Comparison of ENCODE assay signal across 8 cellular contexts in genomic region chr2:11153996-11154340, GRCh38. TPM values are rescaled to one million over a fixed set of nuclear protein-coding genes. Genes with fewer than 3 reads are reported as not detected.
A peak's percentile ranks its signal among the peaks of the same experiment; 100 is the strongest.
DNase-seq lines count a peak whose midpoint lies in the region; ATAC-seq, FAIRE-seq and TF ChIP-seq lines count a peak whose summit lies in the region.
"Not testable (repeated sequence)": the region's sequence is repeated elsewhere in the genome, so short reads cannot be mapped to it uniquely, and the experiment has no call there.

No MANE protein-coding gene starts in this region.

- H2BK5ac ChIP-seq in IMR-90 (ENCODE audit: low read depth, low read length, poor library complexity, severe bottlenecking): not testable (repeated sequence)

- H2AK9ac ChIP-seq in IMR-90 (replicated peaks; ENCODE audit: low read depth, low read length, poor library complexity): peak overlapping the region; percentile 94

- TF ChIP-seq POLR2A in IMR-90 (IDR thresholded peaks at IDR 0.05; ENCODE audit: low read depth, low read length): not testable (repeated sequence)

- not testable (repeated sequence) for H3K36me3 ChIP-seq in BLaER1 treated with 17β-estradiol and CSF1 and Interleukin-3, amounts not matched to agents 10 nM and 100 nM; IMR-90 (ENCODE audit: control insufficient read depth, insufficient read depth, low read length); kidney (ENCODE audit: control insufficient read depth in 1 of 2, insufficient read depth in 2 of 2, low read length in 2 of 2); neural progenitor cell; subcutaneous abdominal adipose tissue (ENCODE audit: control insufficient read depth in 5 of 5, insufficient read depth in 5 of 5, low read length in 5 of 5)

- H4K5ac ChIP-seq in IMR-90 (ENCODE audit: low read depth, low read length): not testable (repeated sequence)

- peak overlapping the region; percentile 86 to 99 (median 97) for H3K4me2 ChIP-seq in BLaER1 treated with 17β-estradiol and CSF1 and Interleukin-3, amounts not matched to agents 10 nM and 100 nM
- H3K4me2 ChIP-seq in IMR-90 (ENCODE audit: low read depth, low read length); neural progenitor cell: not testable (repeated sequence)

- intact Hi-C loops in IMR-90 (cut with micrococcal nuclease); kidney (cut with DNase I): not testable (repeated sequence)
- intact Hi-C loops in activated T-helper 2 cell treated with anti-CD3 and anti-CD28 coated beads, Interferon-gamma antibody, Interleukin-2, Interleukin-4, amounts not matched to agents 10 μg/mL and 5 μg/mL and 100 μg/mL, durations not matched to agents 14 hours and 24 hours and 36 hours (cut with micrococcal nuclease): loop anchor here (2.0 to 10.0 kb wide), 3 partner anchors 191 to 1309 kb away; partner anchors contain the start of genes ROCK2 and TAF1B
- intact Hi-C loops in dendritic cell treated with granulocyte-macrophage colony-stimulating factor and Interleukin-4, amounts not matched to agents 40 ng/mL and 50 ng/mL, for 4 days (cut with micrococcal nuclease): loop anchor here (2.0 kb wide), 1 partner anchor 21 kb away; a partner anchor contains a TSS

- peak overlapping the region; percentile 76 for H3K27ac Mint-ChIP-seq in T-helper 17 cell
- not testable (repeated sequence) for H3K27ac Mint-ChIP-seq in activated T-helper 2 cell treated with anti-CD3 and anti-CD28 coated beads, Interferon-gamma antibody, Interleukin-2, Interleukin-4, amounts not matched to agents 10 μg/mL and 5 μg/mL and 100 μg/mL, durations not matched to agents 14 hours and 24 hours and 36 hours; neural progenitor cell
- peak overlapping the region; percentile 94 for H3K27ac Mint-ChIP-seq in dendritic cell treated with granulocyte-macrophage colony-stimulating factor and Interleukin-4, amounts not matched to agents 40 ng/mL and 50 ng/mL, for 4 days

- H3K4me3 Mint-ChIP-seq in T-helper 17 cell: peak overlapping the region; percentile 83
- peak overlapping the region; percentile 83 for H3K4me3 Mint-ChIP-seq in activated T-helper 2 cell treated with anti-CD3 and anti-CD28 coated beads, Interferon-gamma antibody, Interleukin-2, Interleukin-4, amounts not matched to agents 10 μg/mL and 5 μg/mL and 100 μg/mL, durations not matched to agents 14 hours and 24 hours and 36 hours (ENCODE audit: low read depth)
- peak overlapping the region; percentile 71 for H3K4me3 Mint-ChIP-seq in dendritic cell treated with granulocyte-macrophage colony-stimulating factor and Interleukin-4, amounts not matched to agents 40 ng/mL and 50 ng/mL, for 4 days
- H3K4me3 Mint-ChIP-seq in neural progenitor cell: peak overlapping the region; percentile 82

- peak overlapping the region; percentile 57 for H2AK5ac ChIP-seq in IMR-90 (ENCODE audit: low read depth, low read length)

- not testable (repeated sequence) for H3K56ac ChIP-seq in IMR-90 (ENCODE audit: extremely low read depth, insufficient read depth, low read length)

- peak overlapping the region; percentile 97 for H2AFZ ChIP-seq in IMR-90 (replicated peaks; ENCODE audit: low read length, poor library complexity)
- H2AFZ ChIP-seq in neural progenitor cell (replicated peaks): not testable (repeated sequence)

- H3K4me1 Mint-ChIP-seq in T-helper 17 cell; activated T-helper 2 cell treated with anti-CD3 and anti-CD28 coated beads, Interferon-gamma antibody, Interleukin-2, Interleukin-4, amounts not matched to agents 10 μg/mL and 5 μg/mL and 100 μg/mL, durations not matched to agents 14 hours and 24 hours and 36 hours (ENCODE audit: low read depth); neural progenitor cell: not testable (repeated sequence)
- peaks cover 29% of the 10 kb centered on the region for H3K4me1 Mint-ChIP-seq in dendritic cell treated with granulocyte-macrophage colony-stimulating factor and Interleukin-4, amounts not matched to agents 40 ng/mL and 50 ng/mL, for 4 days (ENCODE audit: low read depth)

- in situ Hi-C loops in IMR-90 (cut with MboI; ENCODE audit: low sequenced_read_pairs): loop anchor here (5.0 kb wide), 1 partner anchor 428 kb away; no protein-coding TSS in a partner anchor

- peak overlapping the region in 2 of 11 experiments; percentile 88 to 89; a peak in 5 of 22 replicates for H3K27ac ChIP-seq in BLaER1 treated with 17β-estradiol and CSF1 and Interleukin-3, amounts not matched to agents 10 nM and 100 nM
- H3K27ac ChIP-seq in IMR-90 (ENCODE audit: insufficient read depth, low read length); kidney (ENCODE audit: low read depth in 2 of 2, low read length in 2 of 2); neural progenitor cell: not testable (repeated sequence)
- H3K27ac ChIP-seq in subcutaneous abdominal adipose tissue (ENCODE audit: low read depth, low read length): peak overlapping the region; percentile 93

- H2BK20ac ChIP-seq in IMR-90 (ENCODE audit: low read depth, low read length): not testable (repeated sequence)

- H3K4me1 ChIP-seq in BLaER1 treated with 17β-estradiol and CSF1 and Interleukin-3, amounts not matched to agents 10 nM and 100 nM: peaks cover 18 to 24% (median 21%) of the 10 kb centered on the region in 10 experiments
- H3K4me1 ChIP-seq in IMR-90 (ENCODE audit: control insufficient read depth, insufficient read depth, low read length); neural progenitor cell: not testable (repeated sequence)
- H3K4me1 ChIP-seq in kidney (ENCODE audit: control insufficient read depth in 1 of 2, insufficient read depth in 1 of 2, low read depth in 1 of 2, low read length in 2 of 2) (peaks cover 4 to 11% of the 10 kb centered on the region in 2 donors), subcutaneous abdominal adipose tissue (ENCODE audit: control insufficient read depth in 5 of 5, insufficient read depth in 5 of 5, low read length in 5 of 5) (peaks cover 3 to 29% (median 24%) of the 10 kb centered on the region in 5 donors)

- dilution Hi-C loops in IMR-90 (cut with HindIII; ENCODE audit: low sequenced_read_pairs, unreplicated experiment): not testable (repeated sequence)

- not testable (repeated sequence) for H3K36me3 Mint-ChIP-seq in T-helper 17 cell (ENCODE audit: low read depth); activated T-helper 2 cell treated with anti-CD3 and anti-CD28 coated beads, Interferon-gamma antibody, Interleukin-2, Interleukin-4, amounts not matched to agents 10 μg/mL and 5 μg/mL and 100 μg/mL, durations not matched to agents 14 hours and 24 hours and 36 hours (ENCODE audit: low read depth); neural progenitor cell
- H3K36me3 Mint-ChIP-seq in dendritic cell treated with granulocyte-macrophage colony-stimulating factor and Interleukin-4, amounts not matched to agents 40 ng/mL and 50 ng/mL, for 4 days (ENCODE audit: low read depth): peaks cover 13% of the 10 kb centered on the region

- not testable (repeated sequence) for TF ChIP-seq CTCF in IMR-90 (conservative IDR thresholded peaks at IDR 0.05; ENCODE audit: low read depth, low read length); kidney (IDR thresholded peaks at IDR 0.05; ENCODE audit: borderline replicate concordance, extremely low read depth, insufficient read depth); neural progenitor cell (IDR thresholded peaks at IDR 0.05)

- 0 out of 2 replicates have a peak overlapping the region, but pooled peaks have one; percentile 98 for H3K23ac ChIP-seq in IMR-90 (ENCODE audit: low read depth, low read length)

- FAIRE-seq in kidney (lab: Jason Lieb, UNC): not testable (repeated sequence)

- not testable (repeated sequence) for H3K27me3 ChIP-seq in BLaER1 treated with 17β-estradiol and CSF1 and Interleukin-3, amounts not matched to agents 10 nM and 100 nM; IMR-90 (ENCODE audit: control insufficient read depth, insufficient read depth, low read length); subcutaneous abdominal adipose tissue (ENCODE audit: control insufficient read depth in 5 of 5, insufficient read depth in 4 of 5, low read length in 5 of 5)
- H3K27me3 ChIP-seq in neural progenitor cell: peaks cover 57% of the 10 kb centered on the region

- CTCF ChIA-PET in IMR-90 (lab: Yijun Ruan, JAX): not testable (repeated sequence)

- H3F3A ChIP-seq in neural progenitor cell (ENCODE audit: low read depth): peaks cover 17% of the 10 kb centered on the region

- H2BK120ac ChIP-seq in IMR-90 (ENCODE audit: low read depth, low read length): not testable (repeated sequence)

- H3K9me1 ChIP-seq in IMR-90 (ENCODE audit: insufficient read depth, low read length): not testable (repeated sequence)

- not testable (repeated sequence) for BruUV-seq in IMR-90 (replicated peaks; lab: Mats Ljungman, UMichigan)

- peak overlapping the region; percentile 70; the same call in 1 of the 3 replicates for H2BK15ac ChIP-seq in IMR-90 (ENCODE audit: low read depth, low read length)

- H4K8ac ChIP-seq in IMR-90 (ENCODE audit: low read depth in 2 of 2, low read length in 2 of 2): peak overlapping the region; percentile 99 to 100

- H3K9me3 ChIP-seq in BLaER1 treated with 17β-estradiol and CSF1 and Interleukin-3, amounts not matched to agents 10 nM and 100 nM (replicated peaks in 1 of 11); IMR-90 (ENCODE audit: control insufficient read depth, insufficient read depth, low read length); T-helper 17 cell (ENCODE audit: control insufficient read depth, low read length, poor library complexity, severe bottlenecking); kidney (ENCODE audit: control insufficient read depth in 1 of 2, low read length in 2 of 2); neural progenitor cell (ENCODE audit: low read depth); subcutaneous abdominal adipose tissue (ENCODE audit: control insufficient read depth in 5 of 5, low read length in 5 of 5): not testable (repeated sequence)

- peak overlapping the region in 5 of 11 experiments; percentile 80 to 86 (median 83); a peak in 7 of 22 replicates for H3K9ac ChIP-seq in BLaER1 treated with 17β-estradiol and CSF1 and Interleukin-3, amounts not matched to agents 10 nM and 100 nM
- H3K9ac ChIP-seq in IMR-90 (ENCODE audit: low read depth, low read length); kidney (ENCODE audit: low read length in 2 of 2); neural progenitor cell: not testable (repeated sequence)
- H3K9ac ChIP-seq in subcutaneous abdominal adipose tissue (ENCODE audit: low read length in 5 of 5): peak overlapping the region in 2 of 5 donors; percentile 29 to 75

- not testable (repeated sequence) for H3K18ac ChIP-seq in IMR-90 (ENCODE audit: low read depth, low read length)

- not testable (repeated sequence) for H4K20me1 ChIP-seq in BLaER1 treated with 17β-estradiol and CSF1 and Interleukin-3, amounts not matched to agents 10 nM and 100 nM; IMR-90 (ENCODE audit: insufficient read depth, low read length); neural progenitor cell (ENCODE audit: low read depth)

- POLR2A ChIA-PET in IMR-90 (lab: Charles Lee; ENCODE audit: unreplicated experiment): not testable (repeated sequence)

- H3K79me2 ChIP-seq in neural progenitor cell (ENCODE audit: low read depth): not testable (repeated sequence)

- H4K91ac ChIP-seq in IMR-90 (ENCODE audit: insufficient read depth, low read depth, low read length): peak overlapping the region; percentile 97; the same call in 1 of the 2 replicates

- not testable (repeated sequence) for H3K79me1 ChIP-seq in IMR-90 (ENCODE audit: low read depth in 1 of 2, low read length in 2 of 2)

- peak overlapping the region in 2 of 10 experiments; percentile 58 to 68; a peak in 1 of 20 replicates for H3K4me3 ChIP-seq in BLaER1 treated with 17β-estradiol and CSF1 and Interleukin-3, amounts not matched to agents 10 nM and 100 nM
- not testable (repeated sequence) for H3K4me3 ChIP-seq in IMR-90 (ENCODE audit: insufficient read depth, low read depth, low read length); kidney (ENCODE audit: low read length in 2 of 2); neural progenitor cell
- peak overlapping the region in 3 of 5 donors; percentile 69 to 74 (median 72) for H3K4me3 ChIP-seq in subcutaneous abdominal adipose tissue (ENCODE audit: low read depth in 1 of 5, low read length in 5 of 5)

- H3K14ac ChIP-seq in IMR-90 (replicated peaks; ENCODE audit: low read depth, low read length): peak overlapping the region; percentile 99; the same call in 1 of the 2 replicates

- H3K4ac ChIP-seq in IMR-90 (ENCODE audit: low read depth, low read length): peak overlapping the region; percentile 98

- DNase-seq in IMR-90; T-helper 17 cell; activated T-helper 2 cell treated with anti-CD3 and anti-CD28 coated beads, Interferon-gamma antibody, Interleukin-2, Interleukin-4, amounts not matched to agents 10 μg/mL and 5 μg/mL and 100 μg/mL, durations not matched to agents 14 hours and 24 hours and 36 hours (ENCODE audit: low spot score); neural progenitor cell (ENCODE audit: low spot score): not testable (repeated sequence)
- DNase-seq in kidney: peak; percentile 50

- not testable (repeated sequence) for H3K27me3 Mint-ChIP-seq in T-helper 17 cell; dendritic cell treated with granulocyte-macrophage colony-stimulating factor and Interleukin-4, amounts not matched to agents 40 ng/mL and 50 ng/mL, for 4 days
- H3K27me3 Mint-ChIP-seq in activated T-helper 2 cell treated with anti-CD3 and anti-CD28 coated beads, Interferon-gamma antibody, Interleukin-2, Interleukin-4, amounts not matched to agents 10 μg/mL and 5 μg/mL and 100 μg/mL, durations not matched to agents 14 hours and 24 hours and 36 hours (ENCODE audit: low read depth): peaks cover 13% of the 10 kb centered on the region
- peaks cover 15% of the 10 kb centered on the region for H3K27me3 Mint-ChIP-seq in neural progenitor cell (ENCODE audit: insufficient read depth, low read depth)

- not testable (repeated sequence) for H3K9me3 Mint-ChIP-seq in activated T-helper 2 cell treated with anti-CD3 and anti-CD28 coated beads, Interferon-gamma antibody, Interleukin-2, Interleukin-4, amounts not matched to agents 10 μg/mL and 5 μg/mL and 100 μg/mL, durations not matched to agents 14 hours and 24 hours and 36 hours; dendritic cell treated with granulocyte-macrophage colony-stimulating factor and Interleukin-4, amounts not matched to agents 40 ng/mL and 50 ng/mL, for 4 days; neural progenitor cell

- ATAC-seq in IMR-90 (ENCODE audit: low read depth); T-helper 17 cell: not testable (repeated sequence)

- WGBS in IMR-90 (ENCODE audit: extremely low coverage in 2 of 2, insufficient read length in 1 of 2), 2 experiments: 100% methylated on average over 1 of the region's 16 CpGs; no CpG with 5 or more reads in 1 of the 2 experiments

- not testable (repeated sequence) for TF ChIP-seq RAD21 in IMR-90 (IDR thresholded peaks at IDR 0.05; ENCODE audit: low read length)

RNA-seq across cellular contexts. Expression of gene SLC66A3, which starts 1.3 kb away (rescaled TPM):
- total RNA-seq in IMR-90 (2012; rRNA removed) (18.1 and 18.9 TPM in 2 replicates), T-helper 17 cell (10 to 100 TPM; 18.8 to 20.8 TPM), kidney (33.0 TPM), neural progenitor cell (ENCODE audit: low replicate concordance) (11.2 and 19.3 TPM in 2 replicates)
- polyA plus RNA-seq in IMR-90 (2012; rRNA removed) (25.2 and 27.0 TPM in 2 replicates), kidney (ENCODE audit: insufficient read depth, low read depth, low replicate concordance) (28.4 TPM)
- 11.2 and 30.6 TPM in 2 replicates for polyA plus RNA-seq in IMR-90 (2012; cell fraction: cytosol; rRNA removed)
- 14.2 and 15.3 TPM in 2 replicates for polyA plus RNA-seq in IMR-90 (2012; cell fraction: nucleus; rRNA removed; ENCODE audit: low replicate concordance)
- total RNA-seq in activated T-helper 2 cell treated with anti-CD3 and anti-CD28 coated beads, Interferon-gamma antibody, Interleukin-2, Interleukin-4, amounts not matched to agents 10 μg/mL and 5 μg/mL and 100 μg/mL, durations not matched to agents 14 hours and 24 hours and 36 hours: 10.0 and 10.3 TPM in 2 replicates
